ENCODE assay signal across 21 cellular contexts in the genomic region with DNA sequence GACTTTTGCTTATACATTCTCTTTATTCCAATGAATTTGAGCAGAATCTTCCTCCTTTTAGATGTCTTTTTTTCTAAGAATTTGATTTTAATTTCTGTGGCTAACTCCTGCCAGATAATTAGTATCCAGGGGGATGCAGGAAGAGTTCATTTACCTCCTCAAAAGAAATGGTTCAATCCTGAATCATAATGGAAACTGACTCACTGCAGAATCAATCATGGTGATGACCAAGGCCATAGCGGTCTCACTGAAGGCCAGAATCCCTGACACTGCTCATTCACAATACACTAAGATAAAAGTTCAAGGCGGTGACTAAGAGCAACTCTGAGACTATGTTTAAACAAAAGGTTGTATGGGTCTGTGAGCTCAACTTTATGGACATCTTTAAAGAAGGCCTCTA.
DNase-seq lines count a peak whose midpoint lies in the region; ATAC-seq, FAIRE-seq and TF ChIP-seq lines count a peak whose summit lies in the region.
"Had no signal": no experiment of that assay in that cellular context is flagged by ENCODE, and none has a peak within 500 bp of the region (broad histone marks: within the 10 kb centered on the region; RNA-seq: fewer than 3 reads in every experiment).

No MANE protein-coding gene starts in this region.

- no peaks in the 10 kb centered on the region for H3K9me3 Mint-ChIP-seq in activated T-helper 2 cell treated with anti-CD3 and anti-CD28 coated beads, Interferon-gamma antibody, Interleukin-2, Interleukin-4, amounts not matched to agents 10 μg/mL and 5 μg/mL and 100 μg/mL, durations not matched to agents 14 hours and 24 hours and 36 hours

- H3K36me3 Mint-ChIP-seq in activated T-helper 2 cell treated with anti-CD3 and anti-CD28 coated beads, Interferon-gamma antibody, Interleukin-2, Interleukin-4, amounts not matched to agents 10 μg/mL and 5 μg/mL and 100 μg/mL, durations not matched to agents 14 hours and 24 hours and 36 hours (ENCODE audit: low read depth) = no peaks in the 10 kb centered on the region

- no peak overlapping the region for H3K4me3 ChIP-seq in HepG2 (replicated peaks in 1 of 3; ENCODE audit: insufficient read depth in 1 of 3, low read depth in 2 of 3, low read length in 3 of 3)
- no peak overlapping the region for H3K4me3 ChIP-seq in right lobe of liver
- H3K4me3 ChIP-seq: cardiac muscle cell, upper lobe of left lung had no signal

- TF ChIP-seq CTCF in HepG2 (CRISPR knock-in tag; IDR thresholded peaks at IDR 0.05) = no peak
- no peak for TF ChIP-seq CTCF in right lobe of liver (IDR thresholded peaks at IDR 0.05)

- no peaks in the 10 kb centered on the region for H3K4me1 ChIP-seq in HepG2 (ENCODE audit: insufficient read depth, low read length)
- no peaks in the 10 kb centered on the region for H3K4me1 ChIP-seq in right lobe of liver
- H3K4me1 ChIP-seq: upper lobe of left lung had no signal

- WGBS in HepG2 (ENCODE audit: low lambda C conversion rate) = 3% methylated on average over 2 of the region's 2 CpGs
- WGBS in right lobe of liver (ENCODE audit: insufficient coverage, low coverage, low lambda C conversion rate, missing lambda C conversion rate) = 79% methylated on average over 2 of the region's 2 CpGs

- ATAC-seq in HepG2 = no peak; the same call in 2 of the 3 replicates
- no peak for ATAC-seq in right lobe of liver
- ATAC-seq: activated CD8-positive, alpha-beta T cell treated with anti-CD3 and anti-CD28 coated beads, Interleukin-2, amount 10 ng/mL, durations not matched to agents 7 days and 5 days; effector memory CD8-positive, alpha-beta T cell; left colon had no signal

- H3K9me3 ChIP-seq in HepG2 (ENCODE audit: low read length) (no peaks in the 10 kb centered on the region), right lobe of liver (no peaks in the 10 kb centered on the region)
- H3K9me3 ChIP-seq: upper lobe of left lung had no signal

- FAIRE-seq in HepG2 (lab: Jason Lieb, UNC) = no peak
- FAIRE-seq: GM18507 had no signal

- no peak overlapping the region for H3K9ac ChIP-seq in HepG2 (ENCODE audit: insufficient read depth, low read depth, low read length)

- TF ChIP-seq EP300 in HepG2 (IDR thresholded peaks at IDR 0.05; ENCODE audit: low read depth in 2 of 2, low read length in 2 of 2) (no peak), HepG2 (CRISPR knock-in tag; IDR thresholded peaks at IDR 0.05; ENCODE audit: borderline replicate concordance) (no peak)

- POLR2A ChIA-PET in HepG2 (lab: Yijun Ruan, JAX) = no interaction called here

- TF ChIP-seq POLR2A in HepG2 (IDR thresholded peaks at IDR 0.05; ENCODE audit: insufficient read depth in 1 of 2, low read depth in 2 of 2, low read length in 2 of 2) (no peak), right lobe of liver (IDR thresholded peaks at IDR 0.05) (no peak)

- no peak for TF ChIP-seq RAD21 in HepG2 (CRISPR knock-in tag; IDR thresholded peaks at IDR 0.05)

- H3K4me3 Mint-ChIP-seq in activated T-helper 2 cell treated with anti-CD3 and anti-CD28 coated beads, Interferon-gamma antibody, Interleukin-2, Interleukin-4, amounts not matched to agents 10 μg/mL and 5 μg/mL and 100 μg/mL, durations not matched to agents 14 hours and 24 hours and 36 hours (ENCODE audit: low read depth) = no peak overlapping the region
- H3K4me3 Mint-ChIP-seq: activated CD8-positive, alpha-beta T cell treated with anti-CD3 and anti-CD28 coated beads, Interleukin-2, amount 10 ng/mL, durations not matched to agents 7 days and 5 days; effector memory CD8-positive, alpha-beta T cell had no signal

- H3K36me3 ChIP-seq in HepG2 (replicated peaks in 1 of 2; ENCODE audit: control insufficient read depth in 1 of 2, insufficient read depth in 2 of 2, low read length in 2 of 2) (no peaks in the 10 kb centered on the region), right lobe of liver (no peaks in the 10 kb centered on the region)
- H3K36me3 ChIP-seq: cardiac muscle cell, upper lobe of left lung had no signal

- no peak overlapping the region for H2AFZ ChIP-seq in HepG2 (ENCODE audit: low read length)

- DNase-seq in HepG2 (ENCODE audit: low spot score) = peak; percentile 13
- no peak for DNase-seq in right lobe of liver
- peak; percentile 81 for DNase-seq in astrocyte of the hippocampus (ENCODE audit: low read depth, low spot score)
- DNase-seq in iris pigment epithelial cell (ENCODE audit: low read depth) = peak; percentile 86
- DNase-seq in activated CD8-positive, alpha-beta memory T cell treated with anti-CD3 and anti-CD28 coated beads, Interleukin-2, amount 50 U/mL, for 48 hours = no peak
- no peak for DNase-seq in activated T-helper 2 cell treated with anti-CD3 and anti-CD28 coated beads, Interferon-gamma antibody, Interleukin-2, Interleukin-4, amounts not matched to agents 10 μg/mL and 5 μg/mL and 100 μg/mL, durations not matched to agents 14 hours and 24 hours and 36 hours (ENCODE audit: low spot score)
- DNase-seq in stimulated activated CD4-positive, alpha-beta T cell treated with anti-CD3 and anti-CD28 coated beads, Interleukin-4, amount 100 ng/mL, for 24 hours = no peak
- DNase-seq in NCI-H1417 treated with DMSO at 0.1 percent for 48 hours (lab: John Stamatoyannopoulos, UW) = no peak
- DNase-seq: ACHN; activated CD8-positive, alpha-beta T cell treated with anti-CD3 and anti-CD28 coated beads, Interleukin-2, amount 10 ng/mL, durations not matched to agents 7 days and 5 days; activated effector memory CD4-positive, alpha-beta T cell treated with anti-CD3 and anti-CD28 coated beads, Interleukin-2, amount 50 U/mL, for 16 hours; COR-L47; effector memory CD8-positive, alpha-beta T cell; KBM-7; left colon; NCI-H1436 treated with DMSO at 0.1 percent for 48 hours; NCI-H446; stimulated activated CD4-positive, alpha-beta T cell treated with anti-CD3 and anti-CD28 coated beads, Interleukin-4, amount 100 ng/mL, for 1 hour; upper lobe of left lung had no signal

- no peaks in the 10 kb centered on the region for H3K27me3 Mint-ChIP-seq in activated T-helper 2 cell treated with anti-CD3 and anti-CD28 coated beads, Interferon-gamma antibody, Interleukin-2, Interleukin-4, amounts not matched to agents 10 μg/mL and 5 μg/mL and 100 μg/mL, durations not matched to agents 14 hours and 24 hours and 36 hours (ENCODE audit: low read depth)
- H3K27me3 Mint-ChIP-seq: effector memory CD8-positive, alpha-beta T cell had no signal

- H4K20me1 ChIP-seq in HepG2 (ENCODE audit: insufficient read depth, low read length) = no peaks in the 10 kb centered on the region

- no TSS peak for BruUV-seq in HepG2 (replicated peaks; lab: Mats Ljungman, UMichigan)

- CTCF ChIA-PET in HepG2 (lab: Yijun Ruan, JAX; ENCODE audit: low intra/inter-chr PET ratio, low total read pairs) = no interaction called here

- H3K79me2 ChIP-seq in HepG2 (ENCODE audit: insufficient read depth, low read length) = no peaks in the 10 kb centered on the region

- H3K27ac ChIP-seq in HepG2 (ENCODE audit: extremely low read length, insufficient read depth, low read length) (no peak overlapping the region), right lobe of liver (no peak overlapping the region)
- H3K27ac ChIP-seq: cardiac muscle cell, upper lobe of left lung had no signal

- H3K27me3 ChIP-seq in HepG2 (ENCODE audit: control insufficient read depth in 1 of 2, insufficient read depth in 2 of 2, low read length in 2 of 2) (no peaks in the 10 kb centered on the region), right lobe of liver (no peaks in the 10 kb centered on the region)
- H3K27me3 ChIP-seq: cardiac muscle cell, upper lobe of left lung had no signal

- in situ Hi-C loops in HepG2 (cut with HindIII; ENCODE audit: extremely low pct_ligation_motif_present, low pct_unique_long_range_greater_than_20kb) = no loop called here

- peaks cover 13% of the 10 kb centered on the region for H3K4me1 Mint-ChIP-seq in activated T-helper 2 cell treated with anti-CD3 and anti-CD28 coated beads, Interferon-gamma antibody, Interleukin-2, Interleukin-4, amounts not matched to agents 10 μg/mL and 5 μg/mL and 100 μg/mL, durations not matched to agents 14 hours and 24 hours and 36 hours (ENCODE audit: low read depth)

- no peak overlapping the region for H3K27ac Mint-ChIP-seq in activated T-helper 2 cell treated with anti-CD3 and anti-CD28 coated beads, Interferon-gamma antibody, Interleukin-2, Interleukin-4, amounts not matched to agents 10 μg/mL and 5 μg/mL and 100 μg/mL, durations not matched to agents 14 hours and 24 hours and 36 hours
- H3K27ac Mint-ChIP-seq: activated CD8-positive, alpha-beta T cell treated with anti-CD3 and anti-CD28 coated beads, Interleukin-2, amount 10 ng/mL, durations not matched to agents 7 days and 5 days; effector memory CD8-positive, alpha-beta T cell had no signal

- no peak overlapping the region for H3K4me2 ChIP-seq in HepG2 (ENCODE audit: low read depth, low read length)

- intact Hi-C loops in HepG2 (cut with micrococcal nuclease; ENCODE audit: unreplicated experiment) (no loop called here), right lobe of liver (cut with DNase I) (no loop called here)
- intact Hi-C loops in activated T-helper 2 cell treated with anti-CD3 and anti-CD28 coated beads, Interferon-gamma antibody, Interleukin-2, Interleukin-4, amounts not matched to agents 10 μg/mL and 5 μg/mL and 100 μg/mL, durations not matched to agents 14 hours and 24 hours and 36 hours (cut with micrococcal nuclease) = no loop called here

TF ChIP-seq in HepG2, 621 proteins besides CTCF, POLR2A, EP300 and RAD21:
- TF ChIP-seq, protein P1, sequence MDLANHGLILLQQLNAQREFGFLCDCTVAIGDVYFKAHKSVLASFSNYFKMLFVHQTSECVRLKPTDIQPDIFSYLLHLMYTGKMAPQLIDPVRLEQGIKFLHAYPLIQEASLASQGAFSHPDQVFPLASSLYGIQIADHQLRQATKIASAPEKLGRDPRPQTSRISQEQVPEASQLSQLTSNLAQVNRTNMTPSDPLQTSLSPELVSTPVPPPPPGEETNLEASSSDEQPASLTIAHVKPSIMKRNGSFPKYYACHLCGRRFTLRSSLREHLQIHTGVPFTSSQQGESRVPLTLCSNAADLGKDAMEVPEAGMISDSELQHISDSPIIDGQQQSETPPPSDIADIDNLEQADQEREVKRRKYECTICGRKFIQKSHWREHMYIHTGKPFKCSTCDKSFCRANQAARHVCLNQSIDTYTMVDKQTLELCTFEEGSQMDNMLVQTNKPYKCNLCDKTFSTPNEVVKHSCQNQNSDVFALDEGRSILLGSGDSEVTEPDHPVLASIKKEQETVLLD (CRISPR knock-in tag; IDR thresholded peaks at IDR 0.05; ENCODE audit: low read depth) = no peak
- TF ChIP-seq XRCC5 (optimal IDR thresholded peaks at IDR 0.05; ENCODE audit: low read length) = no peak

Comparison
In these comparisons a context has a peak if more than half of its experiments do, and no peak if none do; other contexts are left out.
1. DNase-seq: peak in HepG2 (single experiment), astrocyte of the hippocampus (single experiment) and iris pigment epithelial cell (single experiment); none in right lobe of liver (0 of 3), activated CD8-positive, alpha-beta memory T cell treated with anti-CD3 and anti-CD28 coated beads, Interleukin-2, amount 50 U/mL, for 48 hours (single experiment), activated T-helper 2 cell treated with anti-CD3 and anti-CD28 coated beads, Interferon-gamma antibody, Interleukin-2, Interleukin-4, amounts not matched to agents 10 μg/mL and 5 μg/mL and 100 μg/mL, durations not matched to agents 14 hours and 24 hours and 36 hours (single experiment), stimulated activated CD4-positive, alpha-beta T cell treated with anti-CD3 and anti-CD28 coated beads, Interleukin-4, amount 100 ng/mL, for 24 hours (single experiment) and NCI-H1417 treated with DMSO at 0.1 percent for 48 hours (single experiment).